ENCODE assay signal across 21 cellular contexts in genomic region chr7:4790078-4790465, GRCh38. TPM values are rescaled to one million over a fixed set of nuclear protein-coding genes. Genes with fewer than 3 reads are reported as not detected.
A peak's percentile ranks its signal among the peaks of the same experiment; 100 is the strongest.
DNase-seq lines count a peak whose midpoint lies in the region; ATAC-seq and TF ChIP-seq lines count a peak whose summit lies in the region.
"Had no signal": no experiment of that assay in that cellular context is flagged by ENCODE, and none has a peak within 500 bp of the region (broad histone marks: within the 10 kb centered on the region; RNA-seq: fewer than 3 reads in every experiment).

No MANE protein-coding gene starts in this region.

- H3K9me3 Mint-ChIP-seq in activated CD8-positive, alpha-beta T cell treated with anti-CD3 and anti-CD28 coated beads, Interleukin-2, amount 10 ng/mL, durations not matched to agents 7 days and 5 days (ENCODE audit: insufficient read depth), result no peaks in the 10 kb centered on the region
- no peaks in the 10 kb centered on the region for H3K9me3 Mint-ChIP-seq in activated CD8-positive, alpha-beta T cell treated with anti-CD3 and anti-CD28 coated beads for 36 hours
- no peaks in the 10 kb centered on the region for H3K9me3 Mint-ChIP-seq in effector memory CD8-positive, alpha-beta T cell
- H3K9me3 Mint-ChIP-seq in neural progenitor cell, result no peaks in the 10 kb centered on the region
- H3K9me3 Mint-ChIP-seq in activated T-helper 1 cell treated with anti-CD3 and anti-CD28 coated beads, Interleukin-12 subunit alpha, Interleukin-12 subunit beta, Interleukin-2, Interleukin-4 antibody, amounts not matched to agents 30 ng/mL and 10 ng/mL and 1 ng/mL, durations not matched to agents 14 hours and 24 hours and 36 hours, result no peaks in the 10 kb centered on the region
- H3K9me3 Mint-ChIP-seq: CD4-positive, alpha-beta memory T cell; GM23338; H9 had no signal

- H3K27ac Mint-ChIP-seq in activated CD8-positive, alpha-beta T cell treated with anti-CD3 and anti-CD28 coated beads, Interleukin-2, amount 10 ng/mL, durations not matched to agents 7 days and 5 days, result no peak overlapping the region
- no peak overlapping the region for H3K27ac Mint-ChIP-seq in activated CD8-positive, alpha-beta T cell treated with anti-CD3 and anti-CD28 coated beads for 36 hours
- H3K27ac Mint-ChIP-seq in effector memory CD8-positive, alpha-beta T cell, result peak overlapping the region; percentile 9 to 44
- peak overlapping the region; percentile 37 for H3K27ac Mint-ChIP-seq in neural progenitor cell
- H3K27ac Mint-ChIP-seq in activated T-helper 1 cell treated with anti-CD3 and anti-CD28 coated beads, Interleukin-12 subunit alpha, Interleukin-12 subunit beta, Interleukin-2, Interleukin-4 antibody, amounts not matched to agents 30 ng/mL and 10 ng/mL and 1 ng/mL, durations not matched to agents 14 hours and 24 hours and 36 hours, result no peak overlapping the region
- H3K27ac Mint-ChIP-seq: CD4-positive, alpha-beta memory T cell; GM23338; H9 had no signal

- no peaks in the 10 kb centered on the region for H3K36me3 ChIP-seq in neural progenitor cell

- H3K27ac ChIP-seq in neural progenitor cell, result no peak overlapping the region
- H3K27ac ChIP-seq: A549; BLaER1 treated with 17β-estradiol and CSF1 and Interleukin-3, amounts not matched to agents 10 nM and 100 nM had no signal

- H3K9ac ChIP-seq in neural progenitor cell, result no peak overlapping the region

- POLR2A ChIA-PET in activated CD8-positive, alpha-beta T cell treated with anti-CD3 and anti-CD28 coated beads, Interleukin-2, amount 10 ng/mL, durations not matched to agents 7 days and 5 days (lab: Charles Lee), result interaction anchor here (0.6 to 1.8 kb wide), 2 partner anchors 15 to 1277 kb away, joined by 5 to 6 read pairs; partner anchors contain the start of gene AP5Z1
- POLR2A ChIA-PET in activated CD8-positive, alpha-beta T cell treated with anti-CD3 and anti-CD28 coated beads for 36 hours (lab: Charles Lee), result no interaction called here

- no peak overlapping the region for H3K4me3 ChIP-seq in neural progenitor cell
- H3K4me3 ChIP-seq: A549; BLaER1 treated with 17β-estradiol and CSF1 and Interleukin-3, amounts not matched to agents 10 nM and 100 nM; GM23338 had no signal

- peaks cover 16% of the 10 kb centered on the region for H3K36me3 Mint-ChIP-seq in activated CD8-positive, alpha-beta T cell treated with anti-CD3 and anti-CD28 coated beads, Interleukin-2, amount 10 ng/mL, durations not matched to agents 7 days and 5 days (ENCODE audit: low read depth)
- peaks cover 20% of the 10 kb centered on the region for H3K36me3 Mint-ChIP-seq in activated CD8-positive, alpha-beta T cell treated with anti-CD3 and anti-CD28 coated beads for 36 hours (ENCODE audit: low read depth)
- peaks cover 40% of the 10 kb centered on the region for H3K36me3 Mint-ChIP-seq in effector memory CD8-positive, alpha-beta T cell (ENCODE audit: insufficient read depth)
- H3K36me3 Mint-ChIP-seq in neural progenitor cell, result peaks cover 8% of the 10 kb centered on the region
- peaks cover 11% of the 10 kb centered on the region for H3K36me3 Mint-ChIP-seq in activated T-helper 1 cell treated with anti-CD3 and anti-CD28 coated beads, Interleukin-12 subunit alpha, Interleukin-12 subunit beta, Interleukin-2, Interleukin-4 antibody, amounts not matched to agents 30 ng/mL and 10 ng/mL and 1 ng/mL, durations not matched to agents 14 hours and 24 hours and 36 hours (ENCODE audit: low read depth)

- ATAC-seq in activated CD8-positive, alpha-beta T cell treated with anti-CD3 and anti-CD28 coated beads, Interleukin-2, amount 10 ng/mL, durations not matched to agents 7 days and 5 days, result peak; percentile 11
- no peak for ATAC-seq in activated CD8-positive, alpha-beta T cell treated with anti-CD3 and anti-CD28 coated beads for 36 hours
- ATAC-seq in effector memory CD8-positive, alpha-beta T cell (replicated peaks), result no peak
- ATAC-seq: A549, GM23338, HCT116 had no signal

- in situ Hi-C loops in G401 (cut with HindIII; ENCODE audit: low sequenced_read_pairs), result no loop called here

- no peak overlapping the region for H3K4me3 Mint-ChIP-seq in activated CD8-positive, alpha-beta T cell treated with anti-CD3 and anti-CD28 coated beads, Interleukin-2, amount 10 ng/mL, durations not matched to agents 7 days and 5 days
- no peak overlapping the region for H3K4me3 Mint-ChIP-seq in activated CD8-positive, alpha-beta T cell treated with anti-CD3 and anti-CD28 coated beads for 36 hours
- no peak overlapping the region for H3K4me3 Mint-ChIP-seq in effector memory CD8-positive, alpha-beta T cell
- no peak overlapping the region for H3K4me3 Mint-ChIP-seq in neural progenitor cell
- H3K4me3 Mint-ChIP-seq in activated T-helper 1 cell treated with anti-CD3 and anti-CD28 coated beads, Interleukin-12 subunit alpha, Interleukin-12 subunit beta, Interleukin-2, Interleukin-4 antibody, amounts not matched to agents 30 ng/mL and 10 ng/mL and 1 ng/mL, durations not matched to agents 14 hours and 24 hours and 36 hours, result no peak overlapping the region
- H3K4me3 Mint-ChIP-seq: CD4-positive, alpha-beta memory T cell; GM23338; H9 had no signal

- H3K4me1 ChIP-seq in neural progenitor cell, result no peaks in the 10 kb centered on the region
- H3K4me1 ChIP-seq: A549, BE2C had no signal

- no peaks in the 10 kb centered on the region for H3K27me3 Mint-ChIP-seq in activated CD8-positive, alpha-beta T cell treated with anti-CD3 and anti-CD28 coated beads, Interleukin-2, amount 10 ng/mL, durations not matched to agents 7 days and 5 days (ENCODE audit: low read depth)
- H3K27me3 Mint-ChIP-seq in activated CD8-positive, alpha-beta T cell treated with anti-CD3 and anti-CD28 coated beads for 36 hours, result no peaks in the 10 kb centered on the region
- no peaks in the 10 kb centered on the region for H3K27me3 Mint-ChIP-seq in effector memory CD8-positive, alpha-beta T cell
- no peaks in the 10 kb centered on the region for H3K27me3 Mint-ChIP-seq in neural progenitor cell (ENCODE audit: insufficient read depth, low read depth)
- no peaks in the 10 kb centered on the region for H3K27me3 Mint-ChIP-seq in activated T-helper 1 cell treated with anti-CD3 and anti-CD28 coated beads, Interleukin-12 subunit alpha, Interleukin-12 subunit beta, Interleukin-2, Interleukin-4 antibody, amounts not matched to agents 30 ng/mL and 10 ng/mL and 1 ng/mL, durations not matched to agents 14 hours and 24 hours and 36 hours (ENCODE audit: insufficient read depth)
- H3K27me3 Mint-ChIP-seq: CD4-positive, alpha-beta memory T cell had no signal

- no peaks in the 10 kb centered on the region for H3K79me2 ChIP-seq in neural progenitor cell (ENCODE audit: low read depth)

- TF ChIP-seq CTCF in activated CD8-positive, alpha-beta T cell treated with anti-CD3 and anti-CD28 coated beads for 36 hours (IDR thresholded peaks at IDR 0.05), result no peak
- no peak for TF ChIP-seq CTCF in neural progenitor cell (IDR thresholded peaks at IDR 0.05)

- H3K27me3 ChIP-seq in neural progenitor cell, result no peaks in the 10 kb centered on the region
- H3K27me3 ChIP-seq: BE2C; BLaER1 treated with 17β-estradiol and CSF1 and Interleukin-3, amounts not matched to agents 10 nM and 100 nM had no signal

- CTCF ChIA-PET in activated CD8-positive, alpha-beta T cell treated with anti-CD3 and anti-CD28 coated beads, Interleukin-2, amount 10 ng/mL, durations not matched to agents 7 days and 5 days (lab: Charles Lee), result interaction anchor here (1.2 kb wide), 1 partner anchor 12 kb away, joined by 3 read pairs; no protein-coding TSS in a partner anchor
- CTCF ChIA-PET in activated CD8-positive, alpha-beta T cell treated with anti-CD3 and anti-CD28 coated beads for 36 hours (lab: Charles Lee), result no interaction called here

- H3K4me1 Mint-ChIP-seq in activated CD8-positive, alpha-beta T cell treated with anti-CD3 and anti-CD28 coated beads, Interleukin-2, amount 10 ng/mL, durations not matched to agents 7 days and 5 days (ENCODE audit: low read depth), result no peaks in the 10 kb centered on the region
- no peaks in the 10 kb centered on the region for H3K4me1 Mint-ChIP-seq in activated CD8-positive, alpha-beta T cell treated with anti-CD3 and anti-CD28 coated beads for 36 hours (ENCODE audit: low read depth)
- H3K4me1 Mint-ChIP-seq in effector memory CD8-positive, alpha-beta T cell (ENCODE audit: low read depth in 2 of 2), result peaks cover 5 to 10% of the 10 kb centered on the region in 2 donors
- H3K4me1 Mint-ChIP-seq in neural progenitor cell, result peaks cover 11% of the 10 kb centered on the region
- no peaks in the 10 kb centered on the region for H3K4me1 Mint-ChIP-seq in activated T-helper 1 cell treated with anti-CD3 and anti-CD28 coated beads, Interleukin-12 subunit alpha, Interleukin-12 subunit beta, Interleukin-2, Interleukin-4 antibody, amounts not matched to agents 30 ng/mL and 10 ng/mL and 1 ng/mL, durations not matched to agents 14 hours and 24 hours and 36 hours (ENCODE audit: low read depth)

- H3K9me3 ChIP-seq in neural progenitor cell (ENCODE audit: low read depth), result no peaks in the 10 kb centered on the region
- H3K9me3 ChIP-seq: A549, BE2C had no signal

- no peak overlapping the region for H2AFZ ChIP-seq in neural progenitor cell (replicated peaks)
- H2AFZ ChIP-seq: GM23338 had no signal

- no peak overlapping the region for H3K4me2 ChIP-seq in neural progenitor cell
- H3K4me2 ChIP-seq: A549, GM23338 had no signal

- H3F3A ChIP-seq in neural progenitor cell (ENCODE audit: low read depth), result no peaks in the 10 kb centered on the region

- DNase-seq in activated CD8-positive, alpha-beta T cell treated with anti-CD3 and anti-CD28 coated beads, Interleukin-2, amount 10 ng/mL, durations not matched to agents 7 days and 5 days, result no peak
- no peak for DNase-seq in activated CD8-positive, alpha-beta T cell treated with anti-CD3 and anti-CD28 coated beads for 36 hours
- DNase-seq in G401 (ENCODE audit: low spot score) (peak; percentile 45), neural progenitor cell (ENCODE audit: low spot score) (no peak), kidney tubule cell (ENCODE audit: low spot score) (no peak)
- no peak for DNase-seq in effector memory CD8-positive, alpha-beta T cell
- no peak for DNase-seq in activated T-helper 1 cell treated with anti-CD3 and anti-CD28 coated beads, Interleukin-12 subunit alpha, Interleukin-12 subunit beta, Interleukin-2, Interleukin-4 antibody, amounts not matched to agents 30 ng/mL and 10 ng/mL and 1 ng/mL, durations not matched to agents 14 hours and 24 hours and 36 hours (ENCODE audit: low spot score)
- DNase-seq: 8988T; ACHN; AML-193; BE2C; Calu3; CD4-positive, alpha-beta memory T cell; COR-L47; DMS53; DMS79 treated with DMSO at 0.1 percent for 48 hours; H9 had no signal

- intact Hi-C loops in activated CD8-positive, alpha-beta T cell treated with anti-CD3 and anti-CD28 coated beads for 36 hours (cut with micrococcal nuclease), result loop anchor here (10.0 kb wide), 1 partner anchor 95 kb away; the partner anchor contains the start of gene RADIL
- intact Hi-C loops in activated T-helper 1 cell treated with anti-CD3 and anti-CD28 coated beads, Interleukin-12 subunit alpha, Interleukin-12 subunit beta, Interleukin-2, Interleukin-4 antibody, amounts not matched to agents 30 ng/mL and 10 ng/mL and 1 ng/mL, durations not matched to agents 14 hours and 24 hours and 36 hours (cut with micrococcal nuclease), result loop anchor here (10.0 kb wide), 1 partner anchor 405 kb away; the partner anchor contains the start of gene WIPI2

- H4K20me1 ChIP-seq in neural progenitor cell (ENCODE audit: low read depth), result no peaks in the 10 kb centered on the region

RNA-seq across cellular contexts. Expression of gene AP5Z1, which starts 14.6 kb away (rescaled TPM):
- total RNA-seq in activated CD8-positive, alpha-beta T cell treated with anti-CD3 and anti-CD28 coated beads, Interleukin-2, amount 10 ng/mL, durations not matched to agents 7 days and 5 days, result 10 to 100 TPM; 47.3 to 55.0 TPM
- total RNA-seq in activated CD8-positive, alpha-beta T cell treated with anti-CD3 and anti-CD28 coated beads for 36 hours, result 10 to 100 TPM; 21.2 to 21.3 TPM
- total RNA-seq in G401 (2014; rRNA removed; shearing (Covaris generic)), result 53.5 and 56.9 TPM in 2 replicates
- total RNA-seq in neural progenitor cell (ENCODE audit: low replicate concordance), result 8.3 and 21.8 TPM in 2 replicates
- total RNA-seq in activated T-helper 1 cell treated with anti-CD3 and anti-CD28 coated beads, Interleukin-12 subunit alpha, Interleukin-12 subunit beta, Interleukin-2, Interleukin-4 antibody, amounts not matched to agents 30 ng/mL and 10 ng/mL and 1 ng/mL, durations not matched to agents 14 hours and 24 hours and 36 hours, result 55.9 and 56.8 TPM in 2 replicates

Comparison
In these comparisons a context has a peak if more than half of its experiments do, and no peak if none do; other contexts are left out.
1. H3K27ac Mint-ChIP-seq: peak in effector memory CD8-positive, alpha-beta T cell (2 of 2) and neural progenitor cell (single experiment); none in activated CD8-positive, alpha-beta T cell treated with anti-CD3 and anti-CD28 coated beads, Interleukin-2, amount 10 ng/mL, durations not matched to agents 7 days and 5 days (single experiment), activated CD8-positive, alpha-beta T cell treated with anti-CD3 and anti-CD28 coated beads for 36 hours (single experiment) and activated T-helper 1 cell treated with anti-CD3 and anti-CD28 coated beads, Interleukin-12 subunit alpha, Interleukin-12 subunit beta, Interleukin-2, Interleukin-4 antibody, amounts not matched to agents 30 ng/mL and 10 ng/mL and 1 ng/mL, durations not matched to agents 14 hours and 24 hours and 36 hours (single experiment).